1 cellular context compared by ENCODE assay signal in genomic region chr2:38374978-38375377, GRCh38.
TF ChIP-seq lines count a peak whose summit lies in the region.

No MANE protein-coding gene starts in this region.

TF ChIP-seq in GM12878, 131 proteins besides CTCF, POLR2A, EP300 and RAD21 (continued from another document):
- no peak for TF ChIP-seq ZBTB40 (IDR thresholded peaks at IDR 0.05; ENCODE audit: borderline replicate concordance)
